1 cellular context compared by ENCODE assay signal in the genomic region with DNA sequence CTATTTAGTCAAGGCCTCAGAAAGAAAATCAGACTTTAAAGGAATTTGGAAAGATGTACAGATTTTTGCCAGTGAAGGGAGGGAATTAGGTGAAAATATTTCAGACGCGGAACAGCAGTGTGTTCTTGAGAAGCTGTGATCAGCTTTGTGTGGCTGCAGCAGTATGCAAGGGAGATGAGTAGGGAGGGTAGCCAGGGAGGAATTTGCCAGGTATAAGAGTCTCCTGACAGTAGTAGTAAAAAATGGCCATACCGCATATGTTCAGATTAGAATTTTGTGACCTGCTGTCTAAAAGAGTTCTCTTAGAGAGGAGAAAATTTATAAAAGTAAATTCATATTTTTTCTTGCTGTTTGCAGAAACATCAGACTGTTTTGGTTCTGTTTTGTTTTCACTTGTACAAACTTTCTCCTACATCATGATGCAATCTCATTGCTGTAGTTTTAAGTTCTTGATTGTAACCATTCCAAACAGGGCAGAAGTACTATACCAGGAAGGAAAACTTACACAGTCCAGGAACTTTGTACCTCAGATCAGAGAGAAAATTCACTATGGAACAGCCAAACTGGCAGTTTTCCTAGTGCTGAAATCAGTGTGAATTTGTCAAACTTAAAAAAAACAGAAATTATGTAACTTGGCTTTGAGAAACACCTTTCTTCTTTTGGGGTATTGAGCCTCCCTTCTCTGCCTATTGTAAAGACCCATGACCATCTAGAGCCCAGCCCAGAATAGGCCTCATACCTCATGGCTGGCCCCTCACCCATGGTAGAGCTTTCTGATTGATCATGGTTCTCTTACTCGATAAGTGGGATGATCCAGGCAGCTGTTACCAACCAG.
TF ChIP-seq lines count a peak whose summit lies in the region.

No MANE protein-coding gene starts in this region.

TF ChIP-seq in HepG2, 621 proteins besides CTCF, POLR2A, EP300 and RAD21 (continued from another document and continues in another):
- TF ChIP-seq, protein P1, sequence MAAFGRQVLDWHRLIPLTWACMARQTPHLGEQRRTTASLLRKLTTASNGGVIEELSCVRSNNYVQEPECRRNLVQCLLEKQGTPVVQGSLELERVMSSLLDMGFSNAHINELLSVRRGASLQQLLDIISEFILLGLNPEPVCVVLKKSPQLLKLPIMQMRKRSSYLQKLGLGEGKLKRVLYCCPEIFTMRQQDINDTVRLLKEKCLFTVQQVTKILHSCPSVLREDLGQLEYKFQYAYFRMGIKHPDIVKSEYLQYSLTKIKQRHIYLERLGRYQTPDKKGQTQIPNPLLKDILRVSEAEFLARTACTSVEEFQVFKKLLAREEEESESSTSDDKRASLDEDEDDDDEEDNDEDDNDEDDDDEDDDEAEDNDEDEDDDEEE (CRISPR knock-in tag; IDR thresholded peaks at IDR 0.05): no peak
- TF ChIP-seq, protein P2, sequence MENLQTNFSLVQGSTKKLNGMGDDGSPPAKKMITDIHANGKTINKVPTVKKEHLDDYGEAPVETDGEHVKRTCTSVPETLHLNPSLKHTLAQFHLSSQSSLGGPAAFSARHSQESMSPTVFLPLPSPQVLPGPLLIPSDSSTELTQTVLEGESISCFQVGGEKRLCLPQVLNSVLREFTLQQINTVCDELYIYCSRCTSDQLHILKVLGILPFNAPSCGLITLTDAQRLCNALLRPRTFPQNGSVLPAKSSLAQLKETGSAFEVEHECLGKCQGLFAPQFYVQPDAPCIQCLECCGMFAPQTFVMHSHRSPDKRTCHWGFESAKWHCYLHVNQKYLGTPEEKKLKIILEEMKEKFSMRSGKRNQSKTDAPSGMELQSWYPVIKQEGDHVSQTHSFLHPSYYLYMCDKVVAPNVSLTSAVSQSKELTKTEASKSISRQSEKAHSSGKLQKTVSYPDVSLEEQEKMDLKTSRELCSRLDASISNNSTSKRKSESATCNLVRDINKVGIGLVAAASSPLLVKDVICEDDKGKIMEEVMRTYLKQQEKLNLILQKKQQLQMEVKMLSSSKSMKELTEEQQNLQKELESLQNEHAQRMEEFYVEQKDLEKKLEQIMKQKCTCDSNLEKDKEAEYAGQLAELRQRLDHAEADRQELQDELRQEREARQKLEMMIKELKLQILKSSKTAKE (CRISPR knock-in tag; IDR thresholded peaks at IDR 0.05; ENCODE audit: borderline replicate concordance): no peak
- TF ChIP-seq, protein P3, sequence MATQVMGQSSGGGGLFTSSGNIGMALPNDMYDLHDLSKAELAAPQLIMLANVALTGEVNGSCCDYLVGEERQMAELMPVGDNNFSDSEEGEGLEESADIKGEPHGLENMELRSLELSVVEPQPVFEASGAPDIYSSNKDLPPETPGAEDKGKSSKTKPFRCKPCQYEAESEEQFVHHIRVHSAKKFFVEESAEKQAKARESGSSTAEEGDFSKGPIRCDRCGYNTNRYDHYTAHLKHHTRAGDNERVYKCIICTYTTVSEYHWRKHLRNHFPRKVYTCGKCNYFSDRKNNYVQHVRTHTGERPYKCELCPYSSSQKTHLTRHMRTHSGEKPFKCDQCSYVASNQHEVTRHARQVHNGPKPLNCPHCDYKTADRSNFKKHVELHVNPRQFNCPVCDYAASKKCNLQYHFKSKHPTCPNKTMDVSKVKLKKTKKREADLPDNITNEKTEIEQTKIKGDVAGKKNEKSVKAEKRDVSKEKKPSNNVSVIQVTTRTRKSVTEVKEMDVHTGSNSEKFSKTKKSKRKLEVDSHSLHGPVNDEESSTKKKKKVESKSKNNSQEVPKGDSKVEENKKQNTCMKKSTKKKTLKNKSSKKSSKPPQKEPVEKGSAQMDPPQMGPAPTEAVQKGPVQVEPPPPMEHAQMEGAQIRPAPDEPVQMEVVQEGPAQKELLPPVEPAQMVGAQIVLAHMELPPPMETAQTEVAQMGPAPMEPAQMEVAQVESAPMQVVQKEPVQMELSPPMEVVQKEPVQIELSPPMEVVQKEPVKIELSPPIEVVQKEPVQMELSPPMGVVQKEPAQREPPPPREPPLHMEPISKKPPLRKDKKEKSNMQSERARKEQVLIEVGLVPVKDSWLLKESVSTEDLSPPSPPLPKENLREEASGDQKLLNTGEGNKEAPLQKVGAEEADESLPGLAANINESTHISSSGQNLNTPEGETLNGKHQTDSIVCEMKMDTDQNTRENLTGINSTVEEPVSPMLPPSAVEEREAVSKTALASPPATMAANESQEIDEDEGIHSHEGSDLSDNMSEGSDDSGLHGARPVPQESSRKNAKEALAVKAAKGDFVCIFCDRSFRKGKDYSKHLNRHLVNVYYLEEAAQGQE (IDR thresholded peaks at IDR 0.05; ENCODE audit: borderline replicate concordance in 1 of 2, low read depth in 1 of 2, low read length in 2 of 2): 0 out of 4 replicates have a peak, but pooled peaks of 1 of the 2 experiments have one; percentile 24
- TF ChIP-seq, protein P4, sequence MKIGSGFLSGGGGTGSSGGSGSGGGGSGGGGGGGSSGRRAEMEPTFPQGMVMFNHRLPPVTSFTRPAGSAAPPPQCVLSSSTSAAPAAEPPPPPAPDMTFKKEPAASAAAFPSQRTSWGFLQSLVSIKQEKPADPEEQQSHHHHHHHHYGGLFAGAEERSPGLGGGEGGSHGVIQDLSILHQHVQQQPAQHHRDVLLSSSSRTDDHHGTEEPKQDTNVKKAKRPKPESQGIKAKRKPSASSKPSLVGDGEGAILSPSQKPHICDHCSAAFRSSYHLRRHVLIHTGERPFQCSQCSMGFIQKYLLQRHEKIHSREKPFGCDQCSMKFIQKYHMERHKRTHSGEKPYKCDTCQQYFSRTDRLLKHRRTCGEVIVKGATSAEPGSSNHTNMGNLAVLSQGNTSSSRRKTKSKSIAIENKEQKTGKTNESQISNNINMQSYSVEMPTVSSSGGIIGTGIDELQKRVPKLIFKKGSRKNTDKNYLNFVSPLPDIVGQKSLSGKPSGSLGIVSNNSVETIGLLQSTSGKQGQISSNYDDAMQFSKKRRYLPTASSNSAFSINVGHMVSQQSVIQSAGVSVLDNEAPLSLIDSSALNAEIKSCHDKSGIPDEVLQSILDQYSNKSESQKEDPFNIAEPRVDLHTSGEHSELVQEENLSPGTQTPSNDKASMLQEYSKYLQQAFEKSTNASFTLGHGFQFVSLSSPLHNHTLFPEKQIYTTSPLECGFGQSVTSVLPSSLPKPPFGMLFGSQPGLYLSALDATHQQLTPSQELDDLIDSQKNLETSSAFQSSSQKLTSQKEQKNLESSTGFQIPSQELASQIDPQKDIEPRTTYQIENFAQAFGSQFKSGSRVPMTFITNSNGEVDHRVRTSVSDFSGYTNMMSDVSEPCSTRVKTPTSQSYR (CRISPR knock-in tag; IDR thresholded peaks at IDR 0.05; ENCODE audit: borderline replicate concordance): no peak
- TF ChIP-seq, protein P5, sequence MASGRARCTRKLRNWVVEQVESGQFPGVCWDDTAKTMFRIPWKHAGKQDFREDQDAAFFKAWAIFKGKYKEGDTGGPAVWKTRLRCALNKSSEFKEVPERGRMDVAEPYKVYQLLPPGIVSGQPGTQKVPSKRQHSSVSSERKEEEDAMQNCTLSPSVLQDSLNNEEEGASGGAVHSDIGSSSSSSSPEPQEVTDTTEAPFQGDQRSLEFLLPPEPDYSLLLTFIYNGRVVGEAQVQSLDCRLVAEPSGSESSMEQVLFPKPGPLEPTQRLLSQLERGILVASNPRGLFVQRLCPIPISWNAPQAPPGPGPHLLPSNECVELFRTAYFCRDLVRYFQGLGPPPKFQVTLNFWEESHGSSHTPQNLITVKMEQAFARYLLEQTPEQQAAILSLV (CRISPR knock-in tag; IDR thresholded peaks at IDR 0.05; ENCODE audit: borderline replicate concordance): no peak
- no peak for TF ChIP-seq ZNF749 (CRISPR knock-in tag; IDR thresholded peaks at IDR 0.05; ENCODE audit: borderline replicate concordance)
- TF ChIP-seq, protein P6, sequence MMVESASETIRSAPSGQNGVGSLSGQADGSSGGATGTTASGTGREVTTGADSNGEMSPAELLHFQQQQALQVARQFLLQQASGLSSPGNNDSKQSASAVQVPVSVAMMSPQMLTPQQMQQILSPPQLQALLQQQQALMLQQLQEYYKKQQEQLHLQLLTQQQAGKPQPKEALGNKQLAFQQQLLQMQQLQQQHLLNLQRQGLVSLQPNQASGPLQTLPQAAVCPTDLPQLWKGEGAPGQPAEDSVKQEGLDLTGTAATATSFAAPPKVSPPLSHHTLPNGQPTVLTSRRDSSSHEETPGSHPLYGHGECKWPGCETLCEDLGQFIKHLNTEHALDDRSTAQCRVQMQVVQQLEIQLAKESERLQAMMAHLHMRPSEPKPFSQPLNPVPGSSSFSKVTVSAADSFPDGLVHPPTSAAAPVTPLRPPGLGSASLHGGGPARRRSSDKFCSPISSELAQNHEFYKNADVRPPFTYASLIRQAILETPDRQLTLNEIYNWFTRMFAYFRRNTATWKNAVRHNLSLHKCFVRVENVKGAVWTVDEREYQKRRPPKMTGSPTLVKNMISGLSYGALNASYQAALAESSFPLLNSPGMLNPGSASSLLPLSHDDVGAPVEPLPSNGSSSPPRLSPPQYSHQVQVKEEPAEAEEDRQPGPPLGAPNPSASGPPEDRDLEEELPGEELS (CRISPR knock-in tag; IDR thresholded peaks at IDR 0.05): peak; percentile 71; the same call in 1 of the 2 replicates
- no peak for TF ChIP-seq MTF2 (CRISPR knock-in tag; IDR thresholded peaks at IDR 0.05; ENCODE audit: borderline replicate concordance)
- no peak for TF ChIP-seq SP140L (CRISPR knock-in tag; IDR thresholded peaks at IDR 0.05; ENCODE audit: borderline replicate concordance)
- TF ChIP-seq MAFK (conservative IDR thresholded peaks at IDR 0.05 in 1 of 2, IDR thresholded peaks at IDR 0.05 in 1 of 2; ENCODE audit: low read length in 2 of 2): no peak
- TF ChIP-seq ZNF709 (CRISPR knock-in tag; IDR thresholded peaks at IDR 0.05): no peak
- no peak for TF ChIP-seq ZSCAN12 (CRISPR knock-in tag; IDR thresholded peaks at IDR 0.05)
- TF ChIP-seq ZFX (CRISPR knock-in tag; IDR thresholded peaks at IDR 0.05; ENCODE audit: low read depth): no peak
- no peak for TF ChIP-seq ATAD3A (CRISPR knock-in tag; IDR thresholded peaks at IDR 0.05)
- TF ChIP-seq FOXP1 (IDR thresholded peaks at IDR 0.05): no peak
- peak; percentile 86 for TF ChIP-seq FOXP1 (CRISPR knock-in tag; IDR thresholded peaks at IDR 0.05)
- peak; percentile 72 for TF ChIP-seq ATF7 (IDR thresholded peaks at IDR 0.05)
- TF ChIP-seq ATF7 (CRISPR knock-in tag; IDR thresholded peaks at IDR 0.05): no peak
- TF ChIP-seq, protein P7, sequence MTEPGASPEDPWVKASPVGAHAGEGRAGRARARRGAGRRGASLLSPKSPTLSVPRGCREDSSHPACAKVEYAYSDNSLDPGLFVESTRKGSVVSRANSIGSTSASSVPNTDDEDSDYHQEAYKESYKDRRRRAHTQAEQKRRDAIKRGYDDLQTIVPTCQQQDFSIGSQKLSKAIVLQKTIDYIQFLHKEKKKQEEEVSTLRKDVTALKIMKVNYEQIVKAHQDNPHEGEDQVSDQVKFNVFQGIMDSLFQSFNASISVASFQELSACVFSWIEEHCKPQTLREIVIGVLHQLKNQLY (CRISPR knock-in tag; IDR thresholded peaks at IDR 0.05): no peak
- TF ChIP-seq SRF (IDR thresholded peaks at IDR 0.05; ENCODE audit: low read depth, low read length): no peak
- TF ChIP-seq ZNF382 (CRISPR knock-in tag; IDR thresholded peaks at IDR 0.05; ENCODE audit: borderline replicate concordance): no peak
- no peak for TF ChIP-seq HNRNPK (IDR thresholded peaks at IDR 0.05; ENCODE audit: low read depth, low read length, poor library complexity, severe bottlenecking)
- TF ChIP-seq, protein P8, sequence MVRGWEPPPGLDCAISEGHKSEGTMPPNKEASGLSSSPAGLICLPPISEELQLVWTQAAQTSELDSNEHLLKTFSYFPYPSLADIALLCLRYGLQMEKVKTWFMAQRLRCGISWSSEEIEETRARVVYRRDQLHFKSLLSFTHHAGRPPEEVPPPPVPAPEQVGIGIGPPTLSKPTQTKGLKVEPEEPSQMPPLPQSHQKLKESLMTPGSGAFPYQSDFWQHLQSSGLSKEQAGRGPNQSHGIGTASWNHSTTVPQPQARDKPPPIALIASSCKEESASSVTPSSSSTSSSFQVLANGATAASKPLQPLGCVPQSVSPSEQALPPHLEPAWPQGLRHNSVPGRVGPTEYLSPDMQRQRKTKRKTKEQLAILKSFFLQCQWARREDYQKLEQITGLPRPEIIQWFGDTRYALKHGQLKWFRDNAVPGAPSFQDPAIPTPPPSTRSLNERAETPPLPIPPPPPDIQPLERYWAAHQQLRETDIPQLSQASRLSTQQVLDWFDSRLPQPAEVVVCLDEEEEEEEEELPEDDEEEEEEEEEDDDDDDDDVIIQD (CRISPR knock-in tag; IDR thresholded peaks at IDR 0.05; ENCODE audit: low read depth): peak; percentile 88; the same call in 1 of the 2 replicates
- TF ChIP-seq, protein P9, sequence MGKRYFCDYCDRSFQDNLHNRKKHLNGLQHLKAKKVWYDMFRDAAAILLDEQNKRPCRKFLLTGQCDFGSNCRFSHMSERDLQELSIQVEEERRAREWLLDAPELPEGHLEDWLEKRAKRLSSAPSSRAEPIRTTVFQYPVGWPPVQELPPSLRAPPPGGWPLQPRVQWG (CRISPR knock-in tag; IDR thresholded peaks at IDR 0.05; ENCODE audit: borderline replicate concordance, low read depth): no peak
- no peak for TF ChIP-seq STAT5B (CRISPR knock-in tag; IDR thresholded peaks at IDR 0.05)
- TF ChIP-seq MED8 (CRISPR knock-in tag; IDR thresholded peaks at IDR 0.05; ENCODE audit: insufficient replicate concordance): no peak
- peak; percentile 47; the same call in 1 of the 2 replicates for TF ChIP-seq LCORL (IDR thresholded peaks at IDR 0.05)
- TF ChIP-seq LCORL (CRISPR knock-in tag; IDR thresholded peaks at IDR 0.05): peak; percentile 81; the same call in 1 of the 2 replicates
- no peak for TF ChIP-seq ZNF546 (CRISPR knock-in tag; conservative IDR thresholded peaks at IDR 0.05)
- no peak for TF ChIP-seq ZNF768 (CRISPR knock-in tag; IDR thresholded peaks at IDR 0.05)
- TF ChIP-seq TARDBP (CRISPR knock-in tag; IDR thresholded peaks at IDR 0.05): no peak
- TF ChIP-seq ZNF3 (CRISPR knock-in tag; IDR thresholded peaks at IDR 0.05): no peak
- TF ChIP-seq, protein P10, sequence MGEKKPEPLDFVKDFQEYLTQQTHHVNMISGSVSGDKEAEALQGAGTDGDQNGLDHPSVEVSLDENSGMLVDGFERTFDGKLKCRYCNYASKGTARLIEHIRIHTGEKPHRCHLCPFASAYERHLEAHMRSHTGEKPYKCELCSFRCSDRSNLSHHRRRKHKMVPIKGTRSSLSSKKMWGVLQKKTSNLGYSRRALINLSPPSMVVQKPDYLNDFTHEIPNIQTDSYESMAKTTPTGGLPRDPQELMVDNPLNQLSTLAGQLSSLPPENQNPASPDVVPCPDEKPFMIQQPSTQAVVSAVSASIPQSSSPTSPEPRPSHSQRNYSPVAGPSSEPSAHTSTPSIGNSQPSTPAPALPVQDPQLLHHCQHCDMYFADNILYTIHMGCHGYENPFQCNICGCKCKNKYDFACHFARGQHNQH (CRISPR knock-in tag; IDR thresholded peaks at IDR 0.05): peak; percentile 77; the same call in 1 of the 2 replicates
- TF ChIP-seq, protein P11, sequence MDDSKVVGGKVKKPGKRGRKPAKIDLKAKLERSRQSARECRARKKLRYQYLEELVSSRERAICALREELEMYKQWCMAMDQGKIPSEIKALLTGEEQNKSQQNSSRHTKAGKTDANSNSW (CRISPR knock-in tag; IDR thresholded peaks at IDR 0.05; ENCODE audit: borderline replicate concordance): no peak
- peak; percentile 26; the same call in 1 of the 2 replicates for TF ChIP-seq SIX1 (CRISPR knock-in tag; IDR thresholded peaks at IDR 0.05; ENCODE audit: borderline replicate concordance)
- no peak for TF ChIP-seq AGO2 (optimal IDR thresholded peaks at IDR 0.05; ENCODE audit: low read depth, low read length)
- TF ChIP-seq AGO1 (IDR thresholded peaks at IDR 0.05; ENCODE audit: low read depth, low read length, poor library complexity, severe bottlenecking): no peak
